10 cellular contexts compared by ENCODE assay signal in the genomic region with DNA sequence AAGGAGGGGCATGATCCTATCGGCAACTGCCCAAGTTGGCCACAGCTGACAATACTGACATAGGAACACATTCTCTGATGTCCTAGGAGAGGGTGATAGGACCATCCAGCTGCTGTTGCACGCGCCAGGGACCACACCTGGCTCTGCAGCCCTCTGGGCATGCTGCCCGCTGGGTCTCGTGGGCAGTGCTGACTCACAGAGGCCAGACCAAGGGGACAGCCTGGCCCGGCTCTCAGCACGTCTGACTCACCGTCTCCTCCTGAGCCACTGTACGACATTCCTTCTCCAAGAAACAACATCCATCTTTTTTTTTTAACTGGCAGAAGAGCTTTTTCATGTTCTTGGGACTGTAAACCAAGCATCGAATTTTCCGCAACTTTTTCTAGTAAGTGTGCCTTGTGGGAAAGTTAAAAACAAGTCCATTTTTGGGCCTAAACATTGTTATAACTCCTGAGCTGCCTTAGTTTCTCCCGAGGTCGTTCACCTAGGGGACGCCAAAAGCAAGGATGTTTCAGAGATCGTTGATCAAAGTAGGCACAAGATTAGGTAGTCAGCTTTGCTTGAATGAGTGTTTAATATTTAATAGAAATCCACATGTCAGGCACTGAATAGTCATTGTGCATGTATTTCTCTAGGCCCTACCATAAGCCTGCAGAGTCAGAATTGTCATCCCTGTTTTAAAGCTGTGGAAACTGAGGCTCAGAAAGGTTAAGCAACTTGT.
A peak's percentile ranks its signal among the peaks of the same experiment; 100 is the strongest.
DNase-seq lines count a peak whose midpoint lies in the region; FAIRE-seq and TF ChIP-seq lines count a peak whose summit lies in the region.
"Had no signal": no experiment of that assay in that cellular context is flagged by ENCODE, and none has a peak within 500 bp of the region (broad histone marks: within the 10 kb centered on the region; RNA-seq: fewer than 3 reads in every experiment).

No MANE protein-coding gene starts in this region.

- no peaks in the 10 kb centered on the region for H3K9me3 Mint-ChIP-seq in osteocyte (ENCODE audit: unreplicated experiment)

- no peak for FAIRE-seq in small intestine (lab: Jason Lieb, UNC)

- POLR2A ChIA-PET in PC-9 (lab: Charles Lee; ENCODE audit: unreplicated experiment), result interaction anchor here (0.6 to 1.2 kb wide), 2 partner anchors 250 to 645 kb away, joined by 3 to 8 read pairs; partner anchors contain the start of genes LAPTM4A and RHOB

- H4K20me1 ChIP-seq in PC-9 (ENCODE audit: insufficient read depth), result no peaks in the 10 kb centered on the region

- no peaks in the 10 kb centered on the region for H3K36me3 ChIP-seq in BE2C
- no peaks in the 10 kb centered on the region for H3K36me3 ChIP-seq in PC-9 (ENCODE audit: low read depth)
- H3K36me3 ChIP-seq in small intestine (ENCODE audit: control insufficient read depth in 2 of 2, insufficient read depth in 2 of 2, low read length in 2 of 2), result no peaks in the 10 kb centered on the region

- H3K27me3 ChIP-seq in BE2C, result no peaks in the 10 kb centered on the region
- H3K27me3 ChIP-seq in PC-9 (ENCODE audit: insufficient read depth, low read depth), result no peaks in the 10 kb centered on the region
- H3K27me3 ChIP-seq in small intestine (ENCODE audit: control insufficient read depth in 2 of 2, insufficient read depth in 2 of 2, low read length in 2 of 2), result no peaks in the 10 kb centered on the region

- H3K4me2 ChIP-seq in PC-9, result peak overlapping the region; percentile 68

- H3K9me3 ChIP-seq in BE2C (no peaks in the 10 kb centered on the region), PC-9 (ENCODE audit: insufficient read depth, low read depth) (no peaks in the 10 kb centered on the region; the same call in 1 of the 2 replicates), small intestine (ENCODE audit: control insufficient read depth, low read depth) (no peaks in the 10 kb centered on the region)

- DNase-seq in BE2C (peak; percentile 36), PC-9 (peak; percentile 96), fibroblast of gingiva (ENCODE audit: low read depth) (peak; percentile 93), osteocyte (ENCODE audit: extremely low spot score, unreplicated experiment) (peak; percentile 96), KBM-7 (no peak), cerebellar nuclear complex (lab: John Stamatoyannopoulos, UW) (no peak), small intestine (no peak)
- no peak for DNase-seq in stimulated activated naive CD4-positive, alpha-beta T cell treated with Interleukin-2 at 50 U/mL for 16 hours (lab: John Stamatoyannopoulos, UW)
- DNase-seq: activated T-cell treated with anti-CD3 and anti-CD28 coated beads for 4 hours, NCI-H774 had no signal

- peak overlapping the region; percentile 0 for H3K4me3 Mint-ChIP-seq in osteocyte (ENCODE audit: unreplicated experiment)

- H3K27ac ChIP-seq in PC-9, result peak overlapping the region; percentile 47
- H3K27ac ChIP-seq in small intestine (ENCODE audit: low read depth in 1 of 2, low read length in 1 of 2), result no peak overlapping the region

- H3K4me3 ChIP-seq in BE2C (ENCODE audit: low read depth, low read length) (no peak overlapping the region), PC-9 (peak overlapping the region; percentile 15; the same call in 1 of the 2 replicates), small intestine (ENCODE audit: low read depth in 1 of 2, low read length in 2 of 2) (no peak overlapping the region)

- H3F3A ChIP-seq in PC-9 (ENCODE audit: insufficient read depth, low read depth), result peaks cover 17% of the 10 kb centered on the region; the same call in 1 of the 2 replicates

- H3K4me1 ChIP-seq in BE2C (no peaks in the 10 kb centered on the region), PC-9 (replicated peaks; ENCODE audit: insufficient read depth) (peaks cover 51% of the 10 kb centered on the region), small intestine (ENCODE audit: control insufficient read depth in 2 of 2, insufficient read depth in 1 of 2, low read depth in 1 of 2, low read length in 1 of 2) (no peaks in the 10 kb centered on the region)

- in situ Hi-C loops in KBM-7 (cut with MboI; ENCODE audit: low pct_unique_long_range_greater_than_20kb, low sequenced_read_pairs), result no loop called here

- no peaks in the 10 kb centered on the region for H3K79me2 ChIP-seq in PC-9 (ENCODE audit: low read depth)

- H3K4me1 Mint-ChIP-seq in osteocyte (ENCODE audit: unreplicated experiment), result peaks cover 49% of the 10 kb centered on the region

- BruUV-seq in PC-9 (replicated peaks; lab: Mats Ljungman, UMichigan), result no TSS peak

- no peaks in the 10 kb centered on the region for H3K9me2 ChIP-seq in PC-9 (ENCODE audit: insufficient read depth)

- peaks cover 2% of the 10 kb centered on the region for H3K36me3 Mint-ChIP-seq in osteocyte (ENCODE audit: unreplicated experiment)

- intact Hi-C loops in PC-9 (cut with micrococcal nuclease; ENCODE audit: unreplicated experiment), result loop anchor here (1.0 to 10.0 kb wide), 5 partner anchors 15 to 1049 kb away; no protein-coding TSS in a partner anchor

- H3K27ac Mint-ChIP-seq in osteocyte (ENCODE audit: unreplicated experiment), result peak overlapping the region; percentile 71

- TF ChIP-seq CTCF in BE2C (IDR thresholded peaks at IDR 0.05; ENCODE audit: low read depth, low read length) (no peak), PC-9 (conservative IDR thresholded peaks at IDR 0.05) (no peak), osteocyte (IDR thresholded peaks at IDR 0.05) (no peak)

- CTCF ChIA-PET in PC-9 (lab: Charles Lee), result interaction anchor here (0.6 to 1.7 kb wide), 2 partner anchors 18 to 805 kb away, joined by 3 to 5 read pairs; no protein-coding TSS in a partner anchor

- WGBS in small intestine, 3 donors, result 75 to 79% (median 77%) methylated on average over 15 of the region's 15 CpGs

- no peaks in the 10 kb centered on the region for H3K27me3 Mint-ChIP-seq in osteocyte (ENCODE audit: unreplicated experiment)

- H2AFZ ChIP-seq in PC-9, result no peak overlapping the region

Comparison
In these comparisons a context has a peak if more than half of its experiments do, and no peak if none do; other contexts are left out.
1. DNase-seq: peak in BE2C (single experiment), PC-9 (2 of 2), fibroblast of gingiva (single experiment) and osteocyte (single experiment); none in stimulated activated naive CD4-positive, alpha-beta T cell treated with Interleukin-2 at 50 U/mL for 16 hours (single experiment), KBM-7 (single experiment), cerebellar nuclear complex (0 of 2) and small intestine (single experiment).